In genomic region chr6:44217332-44218143, GRCh38 we compare ENCODE assay signal across 1 cellular context.
A peak's percentile ranks its signal among the peaks of the same experiment; 100 is the strongest.
TF ChIP-seq lines count a peak whose summit lies in the region.

No MANE protein-coding gene starts in this region.

TF ChIP-seq in HepG2, 621 proteins besides CTCF, POLR2A, EP300 and RAD21 (continued from another document and continues in another):
- TF ChIP-seq ZNF574 (CRISPR knock-in tag; IDR thresholded peaks at IDR 0.05) (peak; percentile 17; the same call in 1 of the 2 replicates), POGZ (CRISPR knock-in tag; IDR thresholded peaks at IDR 0.05) (no peak), ZNF18 (CRISPR knock-in tag; IDR thresholded peaks at IDR 0.05; ENCODE audit: insufficient replicate concordance) (no peak), GPN1 (CRISPR knock-in tag; IDR thresholded peaks at IDR 0.05; ENCODE audit: borderline replicate concordance) (no peak), AFF4 (CRISPR knock-in tag; IDR thresholded peaks at IDR 0.05) (no peak), AHDC1 (CRISPR knock-in tag; IDR thresholded peaks at IDR 0.05; ENCODE audit: borderline replicate concordance) (no peak), ZNF713 (CRISPR knock-in tag; IDR thresholded peaks at IDR 0.05) (no peak), ZZZ3 (CRISPR knock-in tag; IDR thresholded peaks at IDR 0.05; ENCODE audit: borderline replicate concordance) (no peak), TCF7L2 (IDR thresholded peaks at IDR 0.05; ENCODE audit: low read depth, low read length) (no peak), EZH2 (conservative IDR thresholded peaks at IDR 0.05; ENCODE audit: low read depth, low read length) (peak; percentile 80; the same call in 1 of the 2 replicates), WIZ (CRISPR knock-in tag; IDR thresholded peaks at IDR 0.05) (no peak), ZNF253 (CRISPR knock-in tag; IDR thresholded peaks at IDR 0.05; ENCODE audit: borderline replicate concordance) (peak; percentile 61; the same call in 1 of the 2 replicates), REXO4 (CRISPR knock-in tag; IDR thresholded peaks at IDR 0.05; ENCODE audit: borderline replicate concordance) (no peak), ZSCAN25 (CRISPR knock-in tag; IDR thresholded peaks at IDR 0.05) (no peak), ZNF431 (CRISPR knock-in tag; IDR thresholded peaks at IDR 0.05; ENCODE audit: borderline replicate concordance, low read depth) (no peak), XRCC5 (optimal IDR thresholded peaks at IDR 0.05; ENCODE audit: low read length) (peak; percentile 90), ZNF326 (CRISPR knock-in tag; IDR thresholded peaks at IDR 0.05; ENCODE audit: borderline replicate concordance) (no peak), GATAD2A (CRISPR knock-in tag; IDR thresholded peaks at IDR 0.05) (peak; percentile 44; the same call in 1 of the 2 replicates), ZNF775 (CRISPR knock-in tag; IDR thresholded peaks at IDR 0.05; ENCODE audit: borderline replicate concordance) (no peak), EED (CRISPR knock-in tag; IDR thresholded peaks at IDR 0.05) (peak; percentile 82), RFX3 (CRISPR knock-in tag; IDR thresholded peaks at IDR 0.05) (no peak), FOXO1 (CRISPR knock-in tag; IDR thresholded peaks at IDR 0.05) (no peak), KMT2B (CRISPR knock-in tag; IDR thresholded peaks at IDR 0.05) (no peak), ZFP90 (CRISPR knock-in tag; IDR thresholded peaks at IDR 0.05; ENCODE audit: borderline replicate concordance) (peak; percentile 28; the same call in 1 of the 2 replicates), CBX1 (IDR thresholded peaks at IDR 0.05; ENCODE audit: low read depth) (no peak), FOXP1 (IDR thresholded peaks at IDR 0.05) (no peak), FOXP1 (CRISPR knock-in tag; IDR thresholded peaks at IDR 0.05) (no peak), KDM5B (CRISPR knock-in tag; IDR thresholded peaks at IDR 0.05; ENCODE audit: borderline replicate concordance) (peak; percentile 92), DZIP1 (CRISPR knock-in tag; IDR thresholded peaks at IDR 0.05) (peak; percentile 90; the same call in 1 of the 2 replicates), IRF9 (CRISPR knock-in tag; IDR thresholded peaks at IDR 0.05; ENCODE audit: borderline replicate concordance) (0 out of 2 replicates have a peak, but pooled peaks have one; percentile 45), CSRNP2 (CRISPR knock-in tag; conservative IDR thresholded peaks at IDR 0.05; ENCODE audit: low read depth) (no peak), MAZ (IDR thresholded peaks at IDR 0.05; ENCODE audit: borderline replicate concordance, low read depth, low read length) (no peak), MAZ (CRISPR knock-in tag; IDR thresholded peaks at IDR 0.05; ENCODE audit: low read depth) (no peak), ZNF180 (CRISPR knock-in tag; IDR thresholded peaks at IDR 0.05; ENCODE audit: borderline replicate concordance, low read depth) (no peak), ATF2 (CRISPR knock-in tag; IDR thresholded peaks at IDR 0.05) (no peak), ZBTB42 (CRISPR knock-in tag; IDR thresholded peaks at IDR 0.05) (no peak), CREB3 (CRISPR knock-in tag; IDR thresholded peaks at IDR 0.05) (no peak), NFE2 (CRISPR knock-in tag; IDR thresholded peaks at IDR 0.05) (no peak), ZNF44 (CRISPR knock-in tag; IDR thresholded peaks at IDR 0.05) (no peak), MLLT10 (CRISPR knock-in tag; IDR thresholded peaks at IDR 0.05) (no peak)
